ENCODE assay signal across 8 cellular contexts in genomic region chr6:116969211-116969863, GRCh38.
A peak's percentile ranks its signal among the peaks of the same experiment; 100 is the strongest.
DNase-seq lines count a peak whose midpoint lies in the region; ATAC-seq, FAIRE-seq and TF ChIP-seq lines count a peak whose summit lies in the region.

No MANE protein-coding gene starts in this region.

- WGBS in adrenal gland, 4 donors, result 20 to 28% (median 26%) methylated on average over 5 of the region's 5 CpGs
- WGBS in transverse colon (ENCODE audit: low coverage in 1 of 2), 2 donors, result 30 to 31% methylated on average over 5 of the region's 5 CpGs
- 21 to 34% methylated on average over 5 of the region's 5 CpGs for WGBS in lower leg skin, 2 donors

- in situ Hi-C loops in transverse colon (cut with MboI; ENCODE audit: low pct_ligation_motif_present in 1 of 4, low pct_unique_long_range_greater_than_20kb in 1 of 4, low sequenced_read_pairs in 3 of 4), result loop anchor here in 1 of 4 donors (25.0 kb wide), 1 partner anchor 182 kb away; no protein-coding TSS in a partner anchor

- intact Hi-C loops in adrenal gland (cut with DNase I), result no loop called here
- intact Hi-C loops in transverse colon (cut with DNase I; ENCODE audit: low total_unique reads), result no loop called here
- intact Hi-C loops in lower leg skin (cut with DNase I; ENCODE audit: low total_unique reads), result no loop called here

- ATAC-seq in GM19023 (IDR thresholded peaks at IDR 0.05; ENCODE audit: unreplicated experiment) (peak; percentile 70), HG03095 (IDR thresholded peaks at IDR 0.05; ENCODE audit: unreplicated experiment) (peak; percentile 62)

- TF ChIP-seq POLR2A in adrenal gland (IDR thresholded peaks at IDR 0.05), result no peak
- no peak for TF ChIP-seq POLR2A in transverse colon (IDR thresholded peaks at IDR 0.05)
- TF ChIP-seq POLR2A in lower leg skin (IDR thresholded peaks at IDR 0.05), result no peak

- H3K27me3 ChIP-seq in adrenal gland (no peaks in the 10 kb centered on the region), transverse colon (no peaks in the 10 kb centered on the region)

- H3K27ac ChIP-seq in adrenal gland, result no peak overlapping the region
- no peak overlapping the region for H3K27ac ChIP-seq in transverse colon

- TF ChIP-seq EP300 in transverse colon (IDR thresholded peaks at IDR 0.05; ENCODE audit: low read depth), result no peak

- H3K9me3 ChIP-seq in adrenal gland (replicated peaks in 1 of 3) (no peaks in the 10 kb centered on the region), transverse colon (no peaks in the 10 kb centered on the region)

- H3K4me1 ChIP-seq in adrenal gland (replicated peaks in 1 of 2) (no peaks in the 10 kb centered on the region), transverse colon (peaks cover 0 to 5% (median 0%) of the 10 kb centered on the region in 4 donors)

- peak; percentile 100 for FAIRE-seq in islet of Langerhans (lab: Jason Lieb, UNC)

- H3K36me3 ChIP-seq in adrenal gland (replicated peaks in 1 of 2) (no peaks in the 10 kb centered on the region), transverse colon (no peaks in the 10 kb centered on the region)

- DNase-seq in DMS 273 treated with DMSO at 0.1 percent for 48 hours (lab: John Stamatoyannopoulos, UW), result peak; percentile 32
- peak; percentile 51 for DNase-seq in NCI-H2107 treated with DMSO at 0.1 percent for 48 hours (lab: John Stamatoyannopoulos, UW; ENCODE audit: unreplicated experiment)
- peak in 6 of 7 donors; percentile 20 to 44 (median 32) for DNase-seq in adrenal gland
- DNase-seq in transverse colon, result peak; percentile 14
- no peak for DNase-seq in lower leg skin (ENCODE audit: low spot score in 2 of 2)

- TF ChIP-seq CTCF in adrenal gland (IDR thresholded peaks at IDR 0.05) (peak; percentile 41 to 75 (median 56)), transverse colon (IDR thresholded peaks at IDR 0.05) (peak; percentile 52 to 66 (median 60)), lower leg skin (IDR thresholded peaks at IDR 0.05) (no peak)

- H3K4me3 ChIP-seq in adrenal gland, result no peak overlapping the region
- no peak overlapping the region for H3K4me3 ChIP-seq in transverse colon
- no peak overlapping the region for H3K4me3 ChIP-seq in lower leg skin (ENCODE audit: low read depth, poor library complexity, severe bottlenecking)

Comparison
In these comparisons a context has a peak if more than half of its experiments do, and no peak if none do; other contexts are left out.
1. DNase-seq: peak in DMS 273 treated with DMSO at 0.1 percent for 48 hours (single experiment), NCI-H2107 treated with DMSO at 0.1 percent for 48 hours (single experiment), adrenal gland (6 of 7) and transverse colon (single experiment); none in lower leg skin (0 of 2).
2. CTCF ChIP-seq: peak in adrenal gland (6 of 6) and transverse colon (5 of 5); none in lower leg skin (0 of 3).